In genomic region chr10:91838199-91838598, GRCh38 we compare ENCODE assay signal across 15 cellular contexts.
"Had no signal": no experiment of that assay in that cellular context is flagged by ENCODE, and none has a peak within 500 bp of the region (broad histone marks: within the 10 kb centered on the region; RNA-seq: fewer than 3 reads in every experiment).

No MANE protein-coding gene starts in this region.

- DNase-seq: activated CD4-positive, alpha-beta T cell treated with anti-CD3 and anti-CD28 coated beads, Interleukin-2, amount 50 U/mL, for 1 hour; activated CD8-positive, alpha-beta memory T cell treated with anti-CD3 and anti-CD28 coated beads for 24 hours; anterior cingulate cortex; brain microvascular endothelial cell; effector memory CD8-positive, alpha-beta T cell; foreskin melanocyte; head of caudate nucleus; kidney glomerular epithelial cell; mesendoderm; nucleus accumbens; right lobe of liver; T-helper 9 cell; uterus had no signal

- H3K27ac ChIP-seq: brain microvascular endothelial cell, prostate gland, right lobe of liver, thoracic aorta, uterus had no signal

- H3K4me3 ChIP-seq: prostate gland, right lobe of liver, thoracic aorta, uterus had no signal

- H3K36me3 ChIP-seq: uterus had no signal

- H3K9me3 ChIP-seq: prostate gland, right lobe of liver, thoracic aorta, uterus had no signal

- H3K27me3 ChIP-seq: brain microvascular endothelial cell, right lobe of liver, uterus had no signal

- H3K4me1 ChIP-seq: prostate gland, right lobe of liver, uterus had no signal
